Comparison of ENCODE assay signal across 34 cellular contexts in genomic region chr20:33986560-33987216, GRCh38.
"Had no signal": no experiment of that assay in that cellular context is flagged by ENCODE, and none has a peak within 500 bp of the region (broad histone marks: within the 10 kb centered on the region; RNA-seq: fewer than 3 reads in every experiment).

No MANE protein-coding gene starts in this region.

- H3K9me3 ChIP-seq: adrenal gland, ascending aorta, body of pancreas, breast epithelium had no signal

- FAIRE-seq: astrocyte, bronchial epithelial cell had no signal

- H3K27me3 ChIP-seq: adrenal gland, ascending aorta, body of pancreas, brain microvascular endothelial cell, breast epithelium, cardiac muscle cell had no signal

- DNase-seq: activated effector memory CD4-positive, alpha-beta T cell treated with anti-CD3 and anti-CD28 coated beads, Interleukin-2, amount 50 U/mL, for 16 hours; activated effector memory CD4-positive, alpha-beta T cell treated with Interleukin-2 at 50 U/mL for 16 hours; activated gamma-delta T cell; activated gamma-delta T cell treated with Interleukin-2 at 50 U/mL for 16 hours; activated naive CD4-positive, alpha-beta T cell; activated naive CD4-positive, alpha-beta T cell treated with anti-CD3 and anti-CD28 coated beads for 36 hours; activated naive CD4-positive, alpha-beta T cell treated with anti-CD3 and anti-CD28 coated beads, Interleukin-2, amount 10 ng/mL, durations not matched to agents 7 days and 5 days; activated naive CD4-positive, alpha-beta T cell treated with anti-CD3 and anti-CD28 coated beads, Interleukin-2, amount 50 U/mL, for 16 hours; activated naive CD4-positive, alpha-beta T cell treated with Interleukin-2 at 50 U/mL for 16 hours; activated naive CD8-positive, alpha-beta T cell treated with anti-CD3 and anti-CD28 coated beads for 36 hours; activated naive CD8-positive, alpha-beta T cell treated with anti-CD3 and anti-CD28 coated beads, Interleukin-2, amount 10 ng/mL, durations not matched to agents 7 days and 5 days; activated naive CD8-positive, alpha-beta T cell treated with anti-CD3 and anti-CD28 coated beads, Interleukin-2, amount 50 U/mL, for 24 hours; activated T-cell treated with anti-CD3 and anti-CD28 coated beads, Interleukin-2, amount 50 U/mL, for 1 hour; activated T-cell treated with anti-CD3 and anti-CD28 coated beads, Interleukin-2, amount 50 U/mL, for 24 hours; activated T-cell treated with anti-CD3 and anti-CD28 coated beads, Interleukin-2, amount 50 U/mL, for 4 hours; activated T-cell treated with anti-CD3 and anti-CD28 coated beads, Interleukin-2, amount 50 U/mL, for 48 hours; activated T-cell treated with anti-CD3 and anti-CD28 coated beads, Interleukin-2, amount 50 U/mL, for 72 hours; adrenal gland; amniotic stem cell; amygdala; anterior cingulate cortex; aorta; body of pancreas; brain microvascular endothelial cell; caudate nucleus; central memory CD4-positive, alpha-beta T cell; cerebellar nuclear complex had no signal

- H3K4me1 ChIP-seq: adrenal gland had no signal

- ATAC-seq: activated naive CD4-positive, alpha-beta T cell treated with anti-CD3 and anti-CD28 coated beads, Interleukin-2, amount 50 U/mL, for 72 hours; activated naive CD8-positive, alpha-beta T cell treated with anti-CD3 and anti-CD28 coated beads, Interleukin-2, amount 50 U/mL, for 24 hours; activated T-cell treated with anti-CD3 and anti-CD28 coated beads, Interleukin-2, amount 50 U/mL, for 4 hours; activated T-cell treated with anti-CD3 and anti-CD28 coated beads, Interleukin-2, amount 50 U/mL, for 72 hours; activated T-helper 17 cell treated with anti-CD3 and anti-CD28 coated beads, Interleukin-2, amount 50 U/mL, for 72 hours; body of pancreas had no signal

- H3K4me3 ChIP-seq: adrenal gland, ascending aorta, body of pancreas, breast epithelium, cardiac muscle cell had no signal

- H3K36me3 ChIP-seq: adrenal gland, ascending aorta, brain microvascular endothelial cell, breast epithelium, cardiac muscle cell had no signal

- H3K27ac ChIP-seq: adrenal gland, ascending aorta, body of pancreas, brain microvascular endothelial cell, breast epithelium, cardiac muscle cell had no signal
